Comparison of ENCODE assay signal across 28 cellular contexts in genomic region chr12:125336246-125336645, GRCh38.
"Had no signal": no experiment of that assay in that cellular context is flagged by ENCODE, and none has a peak within 500 bp of the region (broad histone marks: within the 10 kb centered on the region; RNA-seq: fewer than 3 reads in every experiment).

No MANE protein-coding gene starts in this region.

- H3K27ac ChIP-seq: colonic mucosa, coronary artery, dorsolateral prefrontal cortex, epithelial cell of prostate, esophagus muscularis mucosa, esophagus squamous epithelium, foreskin keratinocyte, gastrocnemius medialis, gastroesophageal sphincter, heart left ventricle, heart right ventricle had no signal

- H3K4me1 ChIP-seq: colonic mucosa, foreskin keratinocyte had no signal

- DNase-seq: colonic mucosa; cortex of kidney; dermis blood vessel endothelial cell; dorsolateral prefrontal cortex; effector CD4-positive, alpha-beta T cell; effector CD8-positive, alpha-beta T cell; effector memory CD4-positive, alpha-beta T cell; effector memory CD8-positive, alpha-beta T cell; endodermal cell; erythroblast; esophagus squamous epithelium; foreskin fibroblast; foreskin keratinocyte; foreskin melanocyte; gastrocnemius medialis; glutamatergic neuron; head of caudate nucleus; heart left ventricle; heart right ventricle had no signal

- FAIRE-seq: colon, endometrium, endothelial cell of umbilical vein, frontal cortex had no signal

- H3K9me3 ChIP-seq: colonic mucosa, esophagus muscularis mucosa, esophagus squamous epithelium, gastrocnemius medialis, gastroesophageal sphincter had no signal

- H3K36me3 ChIP-seq: colonic mucosa, esophagus muscularis mucosa, esophagus squamous epithelium, gastrocnemius medialis, gastroesophageal sphincter, heart left ventricle, heart right ventricle had no signal

- H3K27me3 ChIP-seq: colonic mucosa, dorsolateral prefrontal cortex, foreskin keratinocyte, gastrocnemius medialis had no signal

- ATAC-seq: effector memory CD8-positive, alpha-beta T cell; esophagus mucosa; foreskin keratinocyte; gastrocnemius medialis; gastroesophageal sphincter; heart left ventricle; heart right ventricle had no signal

- H3K4me3 ChIP-seq: colonic mucosa, coronary artery, dorsolateral prefrontal cortex, esophagus muscularis mucosa, esophagus squamous epithelium, gastrocnemius medialis, gastroesophageal sphincter, heart left ventricle, heart right ventricle had no signal
